8 cellular contexts compared by ENCODE assay signal in genomic region chr7:72925546-72926120, GRCh38. TPM values are rescaled to one million over a fixed set of nuclear protein-coding genes. Genes with fewer than 3 reads are reported as not detected.
DNase-seq lines count a peak whose midpoint lies in the region; ATAC-seq, FAIRE-seq and TF ChIP-seq lines count a peak whose summit lies in the region.

No MANE protein-coding gene starts in this region.

- no peak for TF ChIP-seq POLR2A in H54 (IDR thresholded peaks at IDR 0.05; ENCODE audit: low read depth, low read length)

- peaks cover 34% of the 10 kb centered on the region for H3K36me3 ChIP-seq in CD8-positive, alpha-beta T cell (ENCODE audit: insufficient read depth, low read length)
- peaks cover 37 to 41% of the 10 kb centered on the region in 2 donors for H3K36me3 ChIP-seq in ascending aorta

- H3K4me1 Mint-ChIP-seq in CD8-positive, alpha-beta T cell (ENCODE audit: low read depth), result peaks cover 39% of the 10 kb centered on the region

- peaks cover 19% of the 10 kb centered on the region for H3K4me1 ChIP-seq in CD8-positive, alpha-beta T cell (ENCODE audit: insufficient read depth, low read length)
- peaks cover 3 to 17% of the 10 kb centered on the region in 2 donors for H3K4me1 ChIP-seq in ascending aorta

- intact Hi-C loops in CD8-positive, alpha-beta T cell (cut with DNase I, micrococcal nuclease), result loop anchor here (1.0 to 2.0 kb wide), 4 partner anchors 47 to 632 kb away; partner anchors contain the start of gene BCL7B (in 1 of the 2)
- intact Hi-C loops in ascending aorta (cut with DNase I), result no loop called here

- H3K27me3 Mint-ChIP-seq in CD8-positive, alpha-beta T cell (ENCODE audit: low read depth), result no peaks in the 10 kb centered on the region

- peak overlapping the region; percentile 92 for H3K27ac ChIP-seq in CD8-positive, alpha-beta T cell (ENCODE audit: low read depth, low read length)
- H3K27ac ChIP-seq in ascending aorta, result peak overlapping the region; percentile 83 to 92
- H3K27ac ChIP-seq in layer of hippocampus (ENCODE audit: low read depth, low read length), result peak overlapping the region; percentile 80
- peak overlapping the region; percentile 36 for H3K27ac ChIP-seq in temporal lobe (ENCODE audit: low read depth, low read length)

- H3K27ac Mint-ChIP-seq in CD8-positive, alpha-beta T cell, result peak overlapping the region; percentile 96

- POLR2A ChIA-PET in CD8-positive, alpha-beta T cell (lab: Charles Lee), result no interaction called here

- H3K4me3 ChIP-seq in CD8-positive, alpha-beta T cell (ENCODE audit: low read depth, low read length), result peak overlapping the region; percentile 88
- H3K4me3 ChIP-seq in ascending aorta, result peak overlapping the region; percentile 78 to 91

- no peaks in the 10 kb centered on the region for H3K9me3 ChIP-seq in CD8-positive, alpha-beta T cell (ENCODE audit: low read length)
- H3K9me3 ChIP-seq in ascending aorta, result no peaks in the 10 kb centered on the region

- FAIRE-seq in H54 (lab: Jason Lieb, UNC), result no peak

- CTCF ChIA-PET in CD8-positive, alpha-beta T cell (lab: Charles Lee), result no interaction called here

- H3K36me3 Mint-ChIP-seq in CD8-positive, alpha-beta T cell, result peaks cover 57% of the 10 kb centered on the region

- H3K27me3 ChIP-seq in CD8-positive, alpha-beta T cell (ENCODE audit: insufficient read depth, low read length), result no peaks in the 10 kb centered on the region
- no peaks in the 10 kb centered on the region for H3K27me3 ChIP-seq in ascending aorta
- H3K27me3 ChIP-seq in layer of hippocampus (ENCODE audit: control insufficient read depth, insufficient read depth, low read length), result no peaks in the 10 kb centered on the region

- peak; percentile 5 for ATAC-seq in CD8-positive, alpha-beta T cell
- ATAC-seq in HG03460 (IDR thresholded peaks at IDR 0.05; ENCODE audit: unreplicated experiment) (peak; percentile 3), HG02885 (IDR thresholded peaks at IDR 0.05; ENCODE audit: poor library complexity, unreplicated experiment) (no peak)

- no peaks in the 10 kb centered on the region for H3K9me3 Mint-ChIP-seq in CD8-positive, alpha-beta T cell

- no peak for DNase-seq in CD8-positive, alpha-beta T cell
- DNase-seq in ascending aorta (ENCODE audit: low spot score in 2 of 2) (no peak), NCI-H2081 (lab: John Stamatoyannopoulos, UW) (no peak), H54 (ENCODE audit: insufficient read length, low spot score) (no peak)

- H3K4me3 Mint-ChIP-seq in CD8-positive, alpha-beta T cell, result peak overlapping the region; percentile 99

- TF ChIP-seq CTCF in CD8-positive, alpha-beta T cell (IDR thresholded peaks at IDR 0.05), result no peak
- no peak for TF ChIP-seq CTCF in ascending aorta (IDR thresholded peaks at IDR 0.05)

RNA-seq across cellular contexts. Expression of gene POM121, which starts 0.7 kb away (rescaled TPM):
- total RNA-seq in CD8-positive, alpha-beta T cell, result 10 to 100 TPM; 79.4 to 83.6 TPM
- 39.8 TPM for total RNA-seq in ascending aorta
- total RNA-seq in temporal lobe, result 8.6 TPM

RNA-seq across cellular contexts. Expression of gene TRIM74, which starts 43.6 kb away (rescaled TPM):
- 1 to 10 TPM; 2.2 to 3.8 TPM for total RNA-seq in CD8-positive, alpha-beta T cell
- not detected for total RNA-seq in ascending aorta
- total RNA-seq in temporal lobe, result 0.25 TPM

Comparison
In these comparisons a context has a peak if more than half of its experiments do, and no peak if none do; other contexts are left out.
1. H3K27ac ChIP-seq: peak in every context shown above with its lines; median percentile 92 in CD8-positive, alpha-beta T cell; 88 in ascending aorta; 80 in layer of hippocampus; 36 in temporal lobe.